In the genomic region with DNA sequence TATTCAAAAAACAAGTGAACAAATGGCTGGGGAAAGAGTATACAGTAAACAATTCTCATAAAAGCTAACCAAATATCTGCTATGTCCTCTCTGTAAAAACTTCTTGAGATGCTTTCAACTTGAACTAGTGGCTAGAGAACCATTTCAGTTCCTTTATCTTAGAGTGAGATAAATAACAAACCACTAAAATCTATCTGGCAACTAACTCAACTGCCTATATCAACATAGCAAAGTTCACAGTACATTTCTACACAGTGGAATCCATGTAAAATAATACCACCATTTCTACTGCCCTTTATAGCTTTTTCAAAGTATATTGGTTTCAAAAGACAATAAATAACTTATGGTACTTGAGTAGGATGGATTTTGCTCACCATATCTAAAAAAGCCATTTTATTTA, we compare ENCODE assay signal across 22 cellular contexts.
DNase-seq lines count a peak whose midpoint lies in the region; ATAC-seq, FAIRE-seq and TF ChIP-seq lines count a peak whose summit lies in the region.
"Had no signal": no experiment of that assay in that cellular context is flagged by ENCODE, and none has a peak within 500 bp of the region (broad histone marks: within the 10 kb centered on the region; RNA-seq: fewer than 3 reads in every experiment).

No MANE protein-coding gene starts in this region.

- H3K36me3 ChIP-seq in SK-N-SH (replicated peaks in 1 of 2; ENCODE audit: control insufficient read depth in 1 of 2, insufficient read depth in 2 of 2, low read length in 1 of 2) (no peaks in the 10 kb centered on the region), GM12878 (ENCODE audit: control insufficient read depth in 2 of 2, insufficient read depth in 2 of 2, low read length in 1 of 2) (no peaks in the 10 kb centered on the region), small intestine (ENCODE audit: control insufficient read depth in 2 of 2, insufficient read depth in 2 of 2, low read length in 2 of 2) (peaks cover 0 to 2% of the 10 kb centered on the region in 2 donors)

- H3K4me1 Mint-ChIP-seq in HFFc6 (ENCODE audit: low read depth): peaks cover 38% of the 10 kb centered on the region

- H3K4me1 ChIP-seq in SK-N-SH (ENCODE audit: control insufficient read depth in 1 of 2, insufficient read depth in 2 of 2, low read depth in 1 of 2, low read length in 1 of 2) (peaks cover 5 to 13% of the 10 kb centered on the region in 2 experiments; a peak in 3 of 4 replicates), GM12878 (ENCODE audit: control insufficient read depth, insufficient read depth, low read length) (no peaks in the 10 kb centered on the region), small intestine (ENCODE audit: control insufficient read depth in 2 of 2, insufficient read depth in 1 of 2, low read depth in 1 of 2, low read length in 1 of 2) (no peaks in the 10 kb centered on the region)

- H3K79me2 ChIP-seq in SK-N-SH (ENCODE audit: insufficient read depth) (no peaks in the 10 kb centered on the region), GM12878 (ENCODE audit: control insufficient read depth, insufficient read depth, low read length) (no peaks in the 10 kb centered on the region)

- H3K27me3 ChIP-seq in SK-N-SH (ENCODE audit: insufficient read depth) (no peaks in the 10 kb centered on the region), GM12878 (replicated peaks in 1 of 2; ENCODE audit: control insufficient read depth in 2 of 2, insufficient read depth in 2 of 2, low read length in 1 of 2) (no peaks in the 10 kb centered on the region), small intestine (ENCODE audit: control insufficient read depth in 2 of 2, insufficient read depth in 2 of 2, low read length in 2 of 2) (no peaks in the 10 kb centered on the region)

- RAD21 ChIA-PET in GM12878 (lab: Charles Lee; ENCODE audit: unreplicated experiment): interaction anchor here (0.6 to 1.7 kb wide), 2 partner anchors 204 to 580 kb away, joined by 3 to 4 read pairs; no protein-coding TSS in a partner anchor

- intact Hi-C loops in GM12878 (cut with micrococcal nuclease; ENCODE audit: unreplicated experiment): no loop called here
- intact Hi-C loops in left ventricle myocardium superior (cut with micrococcal nuclease): loop anchor here (2.0 kb wide), 1 partner anchor 207 kb away; no protein-coding TSS in a partner anchor

- no peaks in the 10 kb centered on the region for H4K20me1 ChIP-seq in SK-N-SH (ENCODE audit: insufficient read depth)
- no peaks in the 10 kb centered on the region for H4K20me1 ChIP-seq in GM12878 (ENCODE audit: control insufficient read depth, insufficient read depth)

- H3K27me3 Mint-ChIP-seq in HFFc6 (ENCODE audit: insufficient read depth): peaks cover 1% of the 10 kb centered on the region; the same call in 1 of the 2 replicates

- H3K9me3 ChIP-seq in SK-N-SH (no peaks in the 10 kb centered on the region), GM12878 (replicated peaks; ENCODE audit: control insufficient read depth, insufficient read depth, low read length) (no peaks in the 10 kb centered on the region), small intestine (ENCODE audit: control insufficient read depth, low read depth) (no peaks in the 10 kb centered on the region)

- no peaks in the 10 kb centered on the region for H3K36me3 Mint-ChIP-seq in HFFc6 (ENCODE audit: low read depth)
- H3K36me3 Mint-ChIP-seq: CD8-positive, alpha-beta T cell had no signal

- ATAC-seq in SK-N-SH treated with all-trans-retinoic acid at 6 μM for 48 hours: no peak
- ATAC-seq in GM12878: peak; percentile 24; the same call in 2 of the 3 replicates
- ATAC-seq in left ventricle myocardium superior: no peak
- ATAC-seq in HG03469 (IDR thresholded peaks at IDR 0.05; ENCODE audit: unreplicated experiment): no peak
- ATAC-seq: CD8-positive, alpha-beta T cell; Panc1 had no signal

- no peak overlapping the region for H3K4me3 Mint-ChIP-seq in HFFc6
- H3K4me3 Mint-ChIP-seq: CD8-positive, alpha-beta T cell had no signal

- SMC1A ChIA-PET in GM12878 (lab: Charles Lee; ENCODE audit: uncharacterized antibody, unreplicated experiment): interaction anchor here (0.7 to 4.2 kb wide), 6 partner anchors 13 to 764 kb away, joined by 3 to 33 read pairs (median 3); no protein-coding TSS in a partner anchor

- no peaks in the 10 kb centered on the region for H3K9me2 ChIP-seq in SK-N-SH

- POLR2A ChIA-PET in SK-N-SH (lab: Yijun Ruan, JAX): no interaction called here
- POLR2A ChIA-PET in GM12878 (lab: Charles Lee): no interaction called here

- in situ Hi-C loops in GM12878 (cut with MboI): no loop called here

- TF ChIP-seq CTCF in SK-N-SH (IDR thresholded peaks at IDR 0.05) (no peak), GM12878 (IDR thresholded peaks at IDR 0.05 in 2 of 3, conservative IDR thresholded peaks at IDR 0.05 in 1 of 3; ENCODE audit: control insufficient read depth in 2 of 3, extremely low read depth in 1 of 3, insufficient read depth in 1 of 3, low read depth in 3 of 3, low read length in 3 of 3) (no peak), HFFc6 (IDR thresholded peaks at IDR 0.05) (no peak)

- H3K4me2 ChIP-seq in SK-N-SH (no peak overlapping the region), GM12878 (ENCODE audit: control insufficient read depth, insufficient read depth) (no peak overlapping the region)
- H3K4me2 ChIP-seq: KMS-11 had no signal

- no peak overlapping the region for H3K9ac ChIP-seq in SK-N-SH
- H3K9ac ChIP-seq in GM12878 (ENCODE audit: control insufficient read depth, insufficient read depth, low read length): no peak overlapping the region
- H3K9ac ChIP-seq: KMS-11 had no signal

- H3K4me3 ChIP-seq in SK-N-SH (ENCODE audit: low read depth in 2 of 2, low read length in 1 of 2) (no peak overlapping the region), GM12878 (no peak overlapping the region), small intestine (ENCODE audit: low read depth in 1 of 2, low read length in 2 of 2) (no peak overlapping the region)

- FAIRE-seq in GM12878 (lab: Jason Lieb, UNC) (no peak), small intestine (lab: Jason Lieb, UNC) (no peak)

- H3K27ac ChIP-seq in SK-N-SH (ENCODE audit: low read depth in 2 of 2, low read length in 1 of 2) (no peak overlapping the region), GM12878 (ENCODE audit: control insufficient read depth, insufficient read depth) (no peak overlapping the region), small intestine (ENCODE audit: low read depth in 1 of 2, low read length in 1 of 2) (no peak overlapping the region)
- H3K27ac ChIP-seq: 22Rv1, KMS-11 had no signal

- no peak for TF ChIP-seq RAD21 in SK-N-SH (IDR thresholded peaks at IDR 0.05; ENCODE audit: low read length)
- no peak for TF ChIP-seq RAD21 in GM12878 (IDR thresholded peaks at IDR 0.05; ENCODE audit: insufficient read depth, low read depth, low read length)

- no peak for TF ChIP-seq EP300 in SK-N-SH (IDR thresholded peaks at IDR 0.05; ENCODE audit: borderline replicate concordance in 1 of 2, low read depth in 1 of 2, low read length in 1 of 2)
- TF ChIP-seq EP300 in GM12878 (IDR thresholded peaks at IDR 0.05; ENCODE audit: borderline replicate concordance in 1 of 2, control insufficient read depth in 1 of 2, low read depth in 2 of 2, low read length in 2 of 2): no peak

- TF ChIP-seq POLR2A in GM12878 (IDR thresholded peaks at IDR 0.05; ENCODE audit: low read depth, low read length): no peak

- DNase-seq in SK-N-SH (no peak), OCI-M1 (lab: John Stamatoyannopoulos, UW) (peak; percentile 36), GM12878 (ENCODE audit: low read depth, low spot score) (no peak), small intestine (peak; percentile 13), left ventricle myocardium superior (no peak), HFFc6 (no peak)
- DNase-seq: C1 segment of cervical spinal cord; CD8-positive, alpha-beta T cell; DMS153; GDM1; H7; NCI-H1092 treated with DMSO at 0.1 percent for 48 hours; NCI-H1436 treated with DMSO at 0.1 percent for 48 hours; NCI-H1930; NCI-H510A; NCI-H748 treated with DMSO at 0.1 percent for 48 hours; SIG-M5 had no signal

- H2AFZ ChIP-seq in SK-N-SH (ENCODE audit: low read depth) (peak overlapping the region; percentile 18; the same call in 1 of the 2 replicates), GM12878 (ENCODE audit: control insufficient read depth, low read depth, low read length) (no peak overlapping the region)

- H3F3A ChIP-seq in SK-N-SH (replicated peaks; ENCODE audit: insufficient read depth): peaks cover 10% of the 10 kb centered on the region

- H3K27ac Mint-ChIP-seq in HFFc6: no peak overlapping the region; the same call in 1 of the 2 replicates
- H3K27ac Mint-ChIP-seq: CD8-positive, alpha-beta T cell had no signal

- no peaks in the 10 kb centered on the region for H3K9me3 Mint-ChIP-seq in HFFc6
- H3K9me3 Mint-ChIP-seq: CD8-positive, alpha-beta T cell had no signal

- no TSS peak for BruUV-seq in GM12878 (replicated peaks; lab: Mats Ljungman, UMichigan)

- CTCF ChIA-PET in SK-N-SH (lab: Yijun Ruan, JAX) (interaction anchor here (0.8 to 7.8 kb wide), 5 partner anchors 11 to 252 kb away, joined by 3 to 115 read pairs (median 6); no protein-coding TSS in a partner anchor), GM12878 (lab: Yijun Ruan, JAX) (interaction anchor here (0.6 to 8.3 kb wide), 5 partner anchors 11 to 211 kb away, joined by 3 to 103 read pairs (median 30); no protein-coding TSS in a partner anchor)

TF ChIP-seq in SK-N-SH, 30 proteins besides CTCF, POLR2A, EP300 and RAD21:
- TF ChIP-seq RCOR1 (IDR thresholded peaks at IDR 0.05; ENCODE audit: low read length): no peak

TF ChIP-seq in SK-N-SH treated with all-trans-retinoic acid at 6 μM for 48 hours, 23 proteins besides CTCF, POLR2A, EP300 and RAD21:
- TF ChIP-seq SNAI2 (CRISPR knock-in tag; IDR thresholded peaks at IDR 0.05): no peak

TF ChIP-seq in GM12878, 131 proteins besides CTCF, POLR2A, EP300 and RAD21 (continues in another document):
- TF ChIP-seq IRF4 (IDR thresholded peaks at IDR 0.05; ENCODE audit: low read depth, low read length) (no peak), GABPA (IDR thresholded peaks at IDR 0.05; ENCODE audit: low read depth) (no peak), EGR1 (IDR thresholded peaks at IDR 0.05; ENCODE audit: borderline replicate concordance in 1 of 2, low read depth in 2 of 2, low read length in 2 of 2) (no peak), POLR2AphosphoS5 (IDR thresholded peaks at IDR 0.05; ENCODE audit: low read length) (no peak), RUNX3 (IDR thresholded peaks at IDR 0.05; ENCODE audit: low read length) (no peak), MYB (IDR thresholded peaks at IDR 0.05; ENCODE audit: borderline replicate concordance, low read depth, low read length) (no peak)

Comparison
In these comparisons a context has a peak if more than half of its experiments do, and no peak if none do; other contexts are left out.
1. DNase-seq: peak in OCI-M1 (single experiment) and small intestine (single experiment); none in SK-N-SH (single experiment), GM12878 (single experiment), left ventricle myocardium superior (single experiment) and HFFc6 (single experiment).